ENCODE assay signal across 12 cellular contexts in the genomic region with DNA sequence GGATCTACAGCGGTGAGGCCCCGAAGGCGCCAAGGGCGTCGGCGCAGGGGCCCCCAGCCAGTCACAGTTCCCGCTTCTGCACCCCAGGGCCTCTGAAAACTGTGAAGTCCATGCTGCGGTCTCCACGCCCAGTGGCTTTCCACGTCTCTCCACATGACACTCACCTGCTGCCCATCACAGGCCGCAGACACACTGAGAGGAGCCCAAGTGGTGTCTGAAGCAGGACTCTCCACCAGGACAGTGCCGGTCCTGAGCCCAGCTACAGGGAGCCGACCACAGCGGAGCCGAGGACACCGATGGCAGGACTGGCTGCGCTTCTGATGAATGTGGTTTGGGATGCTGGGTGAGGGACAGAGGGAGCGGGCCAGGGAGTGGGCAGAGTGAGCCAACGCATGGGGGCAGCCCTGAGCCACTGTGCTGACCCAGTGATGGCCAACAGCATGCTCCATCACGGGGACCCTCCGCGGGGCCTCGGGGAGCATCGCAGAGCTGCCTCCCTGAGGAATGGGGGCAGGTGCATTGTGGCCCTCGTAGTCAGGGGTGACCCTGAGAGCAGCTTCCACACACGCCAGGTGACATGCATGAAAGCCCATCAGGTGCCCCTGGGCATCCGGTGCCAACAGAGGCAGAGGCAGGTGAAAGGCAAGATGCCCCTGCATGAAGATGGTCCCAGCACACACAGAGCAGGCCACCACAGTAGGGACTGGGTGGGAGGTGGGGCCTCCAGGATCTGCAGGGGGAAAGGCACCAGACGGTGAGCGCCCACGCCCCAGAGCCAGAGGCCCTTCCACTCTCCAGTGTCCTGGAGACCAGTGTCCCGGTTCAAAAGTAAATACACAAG.
A peak's percentile ranks its signal among the peaks of the same experiment; 100 is the strongest.
DNase-seq lines count a peak whose midpoint lies in the region; ATAC-seq, FAIRE-seq and TF ChIP-seq lines count a peak whose summit lies in the region.
"Had no signal": no experiment of that assay in that cellular context is flagged by ENCODE, and none has a peak within 500 bp of the region (broad histone marks: within the 10 kb centered on the region; RNA-seq: fewer than 3 reads in every experiment).

No MANE protein-coding gene starts in this region.

- peaks cover 28% of the 10 kb centered on the region for H3K9me1 ChIP-seq in IMR-90 (ENCODE audit: insufficient read depth, low read length)

- no peaks in the 10 kb centered on the region for H4K20me1 ChIP-seq in IMR-90 (ENCODE audit: insufficient read depth, low read length)
- no peaks in the 10 kb centered on the region for H4K20me1 ChIP-seq in fibroblast of lung (ENCODE audit: control insufficient read depth, extremely low read depth, insufficient read depth, low read length)

- H3K36me3 ChIP-seq in CD4-positive, alpha-beta memory T cell (ENCODE audit: insufficient read depth, low read length), result no peaks in the 10 kb centered on the region
- H3K36me3 ChIP-seq in IMR-90 (ENCODE audit: control insufficient read depth, insufficient read depth, low read length) (no peaks in the 10 kb centered on the region), fibroblast of lung (ENCODE audit: control insufficient read depth, insufficient read depth, low read length) (no peaks in the 10 kb centered on the region)

- no peak for TF ChIP-seq CTCF in IMR-90 (conservative IDR thresholded peaks at IDR 0.05; ENCODE audit: low read depth, low read length)
- TF ChIP-seq CTCF in fibroblast of lung (conservative IDR thresholded peaks at IDR 0.05 in 1 of 2, IDR thresholded peaks at IDR 0.05 in 1 of 2; ENCODE audit: low read depth in 1 of 2, low read length in 2 of 2), result peak; percentile 4 to 9

- intact Hi-C loops in CD4-positive, alpha-beta memory T cell (cut with micrococcal nuclease), result no loop called here
- intact Hi-C loops in IMR-90 (cut with micrococcal nuclease), result no loop called here
- intact Hi-C loops in posterior cingulate gyrus (cut with DNase I), result no loop called here

- H2AFZ ChIP-seq in IMR-90 (replicated peaks; ENCODE audit: low read length, poor library complexity), result no peak overlapping the region
- no peak overlapping the region for H2AFZ ChIP-seq in fibroblast of lung (ENCODE audit: low read length)
- H2AFZ ChIP-seq: parathyroid adenoma had no signal

- dilution Hi-C loops in IMR-90 (cut with HindIII; ENCODE audit: low sequenced_read_pairs, unreplicated experiment), result no loop called here

- H3K36me3 Mint-ChIP-seq in CD4-positive, alpha-beta memory T cell, result no peaks in the 10 kb centered on the region

- peaks cover 37 to 50% (median 42%) of the 10 kb centered on the region in 4 donors for H3K4me1 Mint-ChIP-seq in CD4-positive, alpha-beta memory T cell

- peak overlapping the region; percentile 29; the same call in 1 of the 2 replicates for H4K91ac ChIP-seq in IMR-90 (ENCODE audit: insufficient read depth, low read depth, low read length)

- BruUV-seq in IMR-90 (replicated peaks; lab: Mats Ljungman, UMichigan), result no TSS peak

- H2AK5ac ChIP-seq in IMR-90 (ENCODE audit: low read depth, low read length), result peak overlapping the region; percentile 4; the same call in 1 of the 2 replicates

- H3K4me3 ChIP-seq in CD4-positive, alpha-beta memory T cell (ENCODE audit: low read length in 2 of 2), result no peak overlapping the region
- H3K4me3 ChIP-seq in IMR-90 (ENCODE audit: insufficient read depth, low read depth, low read length) (no peak overlapping the region), fibroblast of lung (replicated peaks in 1 of 4; ENCODE audit: control extremely low read depth in 1 of 4, insufficient read depth in 1 of 4, low read depth in 3 of 4, low read length in 4 of 4) (no peak overlapping the region)

- no peak overlapping the region for H3K18ac ChIP-seq in IMR-90 (ENCODE audit: low read depth, low read length)

- peak overlapping the region in 6 of 8 donors; percentile 78 to 92 (median 82) for H3K4me3 Mint-ChIP-seq in CD4-positive, alpha-beta memory T cell

- H3K4ac ChIP-seq in IMR-90 (ENCODE audit: low read depth, low read length), result no peak overlapping the region; the same call in 1 of the 2 replicates

- no peak for FAIRE-seq in H54 (lab: Jason Lieb, UNC)

- TF ChIP-seq RAD21 in IMR-90 (IDR thresholded peaks at IDR 0.05; ENCODE audit: low read length), result no peak

- H3K56ac ChIP-seq in IMR-90 (ENCODE audit: extremely low read depth, insufficient read depth, low read length), result no peak overlapping the region

- CTCF ChIA-PET in CD4-positive, alpha-beta memory T cell (lab: Charles Lee; ENCODE audit: partially characterized antibody), result no interaction called here
- CTCF ChIA-PET in IMR-90 (lab: Yijun Ruan, JAX), result no interaction called here

- in situ Hi-C loops in IMR-90 (cut with MboI; ENCODE audit: low sequenced_read_pairs), result no loop called here

- no peak overlapping the region for H3K23ac ChIP-seq in IMR-90 (ENCODE audit: low read depth, low read length)

- H2BK15ac ChIP-seq in IMR-90 (ENCODE audit: low read depth, low read length), result no peak overlapping the region

- H2AK9ac ChIP-seq in IMR-90 (replicated peaks; ENCODE audit: low read depth, low read length, poor library complexity), result no peak overlapping the region

- H3K4me1 ChIP-seq in CD4-positive, alpha-beta memory T cell (ENCODE audit: insufficient read depth, low read length), result peaks cover 53% of the 10 kb centered on the region
- H3K4me1 ChIP-seq in IMR-90 (ENCODE audit: control insufficient read depth, insufficient read depth, low read length), result peaks cover 41% of the 10 kb centered on the region
- peaks cover 14% of the 10 kb centered on the region for H3K4me1 ChIP-seq in fibroblast of lung (ENCODE audit: control insufficient read depth, extremely low read depth, insufficient read depth, low read length)
- H3K4me1 ChIP-seq: parathyroid adenoma had no signal

- H4K5ac ChIP-seq in IMR-90 (ENCODE audit: low read depth, low read length), result no peak overlapping the region

- H3K4me2 ChIP-seq in IMR-90 (ENCODE audit: low read depth, low read length) (no peak overlapping the region), fibroblast of lung (ENCODE audit: extremely low read depth, insufficient read depth, low read length) (no peak overlapping the region)

- DNase-seq in CD4-positive, alpha-beta memory T cell, result no peak
- DNase-seq in IMR-90 (no peak), fibroblast of lung (ENCODE audit: low read depth in 2 of 2) (no peak), posterior cingulate gyrus (peak in 6 of 10 donors; percentile 8 to 91 (median 46)), GM19240 (ENCODE audit: insufficient read length, low spot score) (no peak), H54 (ENCODE audit: insufficient read length, low spot score) (no peak)
- DNase-seq: NCI-H1105 treated with DMSO at 0.1 percent for 48 hours; NCI-H774; stimulated activated CD4-positive, alpha-beta T cell treated with anti-CD3 and anti-CD28 coated beads, Interleukin-4, amount 100 ng/mL, for 1 hour had no signal

- peak overlapping the region; percentile 39; the same call in 1 of the 2 replicates for H3K14ac ChIP-seq in IMR-90 (replicated peaks; ENCODE audit: low read depth, low read length)

- peak overlapping the region in 1 of 2 experiments; percentile 15; a peak in 1 of 4 replicates for H4K8ac ChIP-seq in IMR-90 (ENCODE audit: low read depth in 2 of 2, low read length in 2 of 2)

- ATAC-seq in IMR-90 (ENCODE audit: low read depth) (no peak), GM21423 (IDR thresholded peaks at IDR 0.05; ENCODE audit: unreplicated experiment) (no peak)

- 95% methylated on average over 11 of the region's 31 CpGs; no CpG with 5 or more reads in 1 of the 2 experiments for WGBS in IMR-90 (ENCODE audit: extremely low coverage in 2 of 2, insufficient read length in 1 of 2), 2 experiments

- no peak overlapping the region; the same call in 1 of the 2 replicates for H2BK120ac ChIP-seq in IMR-90 (ENCODE audit: low read depth, low read length)

- no peaks in the 10 kb centered on the region for H3K79me2 ChIP-seq in fibroblast of lung (ENCODE audit: control insufficient read depth, insufficient read depth, low read length)

- H3K9me3 ChIP-seq in CD4-positive, alpha-beta memory T cell (ENCODE audit: control insufficient read depth in 1 of 2, low read length in 2 of 2), result no peaks in the 10 kb centered on the region
- no peaks in the 10 kb centered on the region for H3K9me3 ChIP-seq in IMR-90 (ENCODE audit: control insufficient read depth, insufficient read depth, low read length)
- H3K9me3 ChIP-seq in fibroblast of lung (ENCODE audit: control insufficient read depth, insufficient read depth, low read depth, low read length), result no peaks in the 10 kb centered on the region

- no peak overlapping the region for H2BK5ac ChIP-seq in IMR-90 (ENCODE audit: low read depth, low read length, poor library complexity, severe bottlenecking)

- H3K27me3 Mint-ChIP-seq in CD4-positive, alpha-beta memory T cell, result no peaks in the 10 kb centered on the region

- TF ChIP-seq POLR2A in IMR-90 (IDR thresholded peaks at IDR 0.05; ENCODE audit: low read depth, low read length) (no peak), H54 (IDR thresholded peaks at IDR 0.05; ENCODE audit: low read depth, low read length) (no peak)

- no peaks in the 10 kb centered on the region for H3K9me3 Mint-ChIP-seq in CD4-positive, alpha-beta memory T cell

- no peak overlapping the region for H3K27ac ChIP-seq in CD4-positive, alpha-beta memory T cell (ENCODE audit: low read depth, low read length)
- H3K27ac ChIP-seq in IMR-90 (ENCODE audit: insufficient read depth, low read length) (no peak overlapping the region), fibroblast of lung (ENCODE audit: insufficient read depth, low read length) (no peak overlapping the region)
- H3K27ac ChIP-seq: coronary artery, parathyroid adenoma had no signal

- H3K9ac ChIP-seq in IMR-90 (ENCODE audit: low read depth, low read length) (no peak overlapping the region), fibroblast of lung (ENCODE audit: insufficient read depth, low read length) (no peak overlapping the region)
- H3K9ac ChIP-seq: parathyroid adenoma had no signal

- no peak overlapping the region for H2BK20ac ChIP-seq in IMR-90 (ENCODE audit: low read depth, low read length)

- H3K27ac Mint-ChIP-seq in CD4-positive, alpha-beta memory T cell, result peak overlapping the region in 2 of 7 donors; percentile 29 to 86

- H3K27me3 ChIP-seq in CD4-positive, alpha-beta memory T cell (ENCODE audit: insufficient read depth, low read length), result no peaks in the 10 kb centered on the region
- no peaks in the 10 kb centered on the region for H3K27me3 ChIP-seq in IMR-90 (ENCODE audit: control insufficient read depth, insufficient read depth, low read length)
- H3K27me3 ChIP-seq in fibroblast of lung (ENCODE audit: control insufficient read depth, insufficient read depth, low read length), result no peaks in the 10 kb centered on the region

- POLR2A ChIA-PET in CD4-positive, alpha-beta memory T cell (lab: Charles Lee; ENCODE audit: partially characterized antibody), result interaction anchor here (1.1 to 6.0 kb wide), 6 partner anchors 9 to 117 kb away, joined by 3 to 55 read pairs (median 6); a partner anchor contains a TSS
- POLR2A ChIA-PET in IMR-90 (lab: Charles Lee; ENCODE audit: unreplicated experiment), result no interaction called here

- H3K79me1 ChIP-seq in IMR-90 (ENCODE audit: low read depth in 1 of 2, low read length in 2 of 2), result peaks cover 44 to 77% of the 10 kb centered on the region in 2 experiments

Comparison
In these comparisons a context has a peak if more than half of its experiments do, and no peak if none do; other contexts are left out.
1. DNase-seq: peak in posterior cingulate gyrus (6 of 10); none in CD4-positive, alpha-beta memory T cell (0 of 5), IMR-90 (single experiment), fibroblast of lung (0 of 2), GM19240 (single experiment) and H54 (single experiment).